ENCODE assay signal across 30 cellular contexts in the genomic region with DNA sequence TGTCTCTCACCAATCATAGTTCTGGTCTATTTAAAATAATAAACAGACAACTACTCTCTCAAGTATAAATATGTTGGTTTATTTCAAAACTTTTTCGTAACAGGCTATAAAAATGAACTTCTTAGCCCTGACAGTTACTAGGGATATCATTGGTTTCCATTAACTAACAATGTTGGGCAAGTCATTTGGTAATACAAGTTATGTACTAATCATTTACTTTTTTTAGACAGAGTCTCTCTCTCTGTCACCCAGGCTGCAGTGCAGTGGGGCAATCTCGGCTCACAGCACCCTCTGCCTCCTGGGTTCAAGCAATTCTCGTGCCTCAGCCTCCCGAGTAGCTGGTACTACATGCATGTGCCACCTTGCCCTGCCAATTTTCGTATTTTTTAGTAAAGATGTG.
"Had no signal": no experiment of that assay in that cellular context is flagged by ENCODE, and none has a peak within 500 bp of the region (broad histone marks: within the 10 kb centered on the region; RNA-seq: fewer than 3 reads in every experiment).

No MANE protein-coding gene starts in this region.

- H3K27ac Mint-ChIP-seq: activated CD4-positive, alpha-beta memory T cell treated with anti-CD3 and anti-CD28 coated beads for 36 hours; nephron; T-helper 17 cell had no signal

- H3K4me1 ChIP-seq: breast epithelium, prostate gland, suprapubic skin had no signal

- H3K27me3 Mint-ChIP-seq: activated CD4-positive, alpha-beta memory T cell treated with anti-CD3 and anti-CD28 coated beads for 36 hours; activated T-cell treated with anti-CD3 and anti-CD28 coated beads, Interleukin-2, amount 50 U/mL, for 24 hours; stimulated activated naive B cell treated with anti-CD40 and anti-IgM and Interleukin-4, amounts not matched to agents 10 μg/mL and 1 μg/mL and 100 μg/mL, for 72 hours; T-helper 17 cell had no signal

- H3K9me3 ChIP-seq: breast epithelium, mucosa of descending colon, ovary, prostate gland, sigmoid colon, suprapubic skin, tibial artery had no signal

- H3K4me3 ChIP-seq: breast epithelium, hepatocyte, mucosa of descending colon, ovary, prostate gland, sigmoid colon, suprapubic skin, tibial artery had no signal

- H3K27ac ChIP-seq: breast epithelium, hepatocyte, ovary, prostate gland, sigmoid colon, suprapubic skin, tibial artery, WERI-Rb-1 had no signal

- ATAC-seq: activated CD4-positive, CD25-positive, alpha-beta regulatory T cell treated with anti-CD3 and anti-CD28 coated beads, Interleukin-2, amount 50 U/mL, for 24 hours; esophagus mucosa; left ventricle myocardium superior; mucosa of descending colon; stimulated activated naive B cell treated with anti-CD40 and anti-IgM and Interleukin-4, amounts not matched to agents 10 μg/mL and 1 μg/mL and 100 μg/mL, for 72 hours; T-helper 17 cell had no signal

- H3K27me3 ChIP-seq: breast epithelium, hepatocyte, ovary, sigmoid colon, suprapubic skin, tibial artery had no signal

- DNase-seq: activated CD4-positive, alpha-beta memory T cell treated with anti-CD3 and anti-CD28 coated beads for 36 hours; activated CD4-positive, alpha-beta T cell treated with anti-CD3 and anti-CD28 coated beads for 48 hours; activated CD8-positive, alpha-beta memory T cell treated with anti-CD3 and anti-CD28 coated beads, Interleukin-2, amount 50 U/mL, for 4 hours; activated gamma-delta T cell treated with Interleukin-2 at 50 U/mL for 16 hours; activated naive CD4-positive, alpha-beta T cell treated with anti-CD3 and anti-CD28 coated beads, Interleukin-2, amount 50 U/mL, for 16 hours; activated T-cell treated with anti-CD3 and anti-CD28 coated beads, Interleukin-2, amount 50 U/mL, for 24 hours; central memory CD4-positive, alpha-beta T cell; foreskin melanocyte; glutamatergic neuron; islet precursor cell; left ventricle myocardium superior; mucosa of descending colon; ovary; sigmoid colon; small intestine; stimulated activated CD4-positive, alpha-beta T cell treated with anti-CD3 and anti-CD28 coated beads, Interleukin-1b, Interleukin-23, amount 100 ng/mL, for 48 hours; stimulated activated CD4-positive, alpha-beta T cell treated with anti-CD3 and anti-CD28 coated beads, Interleukin-4, amount 100 ng/mL, for 4 hours; stimulated activated CD8-positive, alpha-beta memory T cell treated with anti-CD3 and anti-CD28 coated beads, Interleukin-4, amount 100 ng/mL, for 48 hours; stimulated activated naive B cell treated with anti-CD40 and anti-IgM and Interleukin-4, amounts not matched to agents 10 μg/mL and 1 μg/mL and 100 μg/mL, for 72 hours; T-helper 17 cell; T1000; tibial artery; WERI-Rb-1 had no signal

- H3K4me3 Mint-ChIP-seq: activated CD4-positive, alpha-beta memory T cell treated with anti-CD3 and anti-CD28 coated beads for 36 hours; activated T-cell treated with anti-CD3 and anti-CD28 coated beads, Interleukin-2, amount 50 U/mL, for 24 hours; nephron; stimulated activated naive B cell treated with anti-CD40 and anti-IgM and Interleukin-4, amounts not matched to agents 10 μg/mL and 1 μg/mL and 100 μg/mL, for 72 hours; T-helper 17 cell had no signal

- H3K36me3 ChIP-seq: ovary had no signal

- H3K9me3 Mint-ChIP-seq: activated CD4-positive, alpha-beta memory T cell treated with anti-CD3 and anti-CD28 coated beads for 36 hours; activated T-cell treated with anti-CD3 and anti-CD28 coated beads, Interleukin-2, amount 50 U/mL, for 24 hours; nephron; stimulated activated naive B cell treated with anti-CD40 and anti-IgM and Interleukin-4, amounts not matched to agents 10 μg/mL and 1 μg/mL and 100 μg/mL, for 72 hours had no signal
